Comparison of ENCODE assay signal across 8 cellular contexts in the genomic region with DNA sequence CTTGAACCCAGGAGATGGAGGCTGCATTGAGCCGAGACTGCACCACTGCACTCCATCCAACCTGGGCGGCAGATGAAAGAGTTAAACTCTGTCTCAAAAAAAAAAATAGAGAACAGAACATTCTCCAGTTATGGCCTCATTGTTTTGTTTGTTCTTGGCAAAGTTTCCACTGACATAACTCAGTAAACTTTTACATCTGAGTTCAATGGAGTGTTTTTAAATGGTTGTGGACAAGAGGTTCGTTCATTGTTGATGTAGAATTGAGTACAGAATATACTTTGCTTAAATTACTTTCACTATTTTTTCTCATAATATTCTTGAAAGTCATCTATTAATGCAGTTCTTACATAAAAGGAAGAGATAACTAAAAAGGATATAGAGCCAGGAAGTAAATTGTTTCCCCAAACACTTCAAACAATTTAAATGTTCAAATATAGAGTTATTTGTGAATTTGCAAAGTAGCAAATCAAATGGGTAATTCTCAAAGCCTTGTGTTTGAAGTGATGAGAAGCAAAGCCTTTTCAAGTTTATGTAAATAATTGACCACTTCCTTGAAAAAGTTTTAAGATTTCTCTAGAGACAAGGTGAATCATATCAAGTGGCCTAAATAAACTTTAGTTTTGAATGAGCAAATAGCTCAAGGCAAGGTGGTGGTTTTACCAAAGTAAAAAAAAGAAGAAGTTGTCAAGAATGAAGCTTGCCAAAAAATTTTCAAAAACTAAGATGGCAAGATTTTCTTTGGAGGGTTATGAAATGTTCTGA. TPM values are rescaled to one million over a fixed set of nuclear protein-coding genes. Genes with fewer than 3 reads are reported as not detected.
DNase-seq lines count a peak whose midpoint lies in the region; ATAC-seq, FAIRE-seq and TF ChIP-seq lines count a peak whose summit lies in the region.

No MANE protein-coding gene starts in this region.

- peaks cover 8% of the 10 kb centered on the region for H3K4me1 ChIP-seq in prostate gland (replicated peaks)

- H3K36me3 ChIP-seq in prostate gland: no peaks in the 10 kb centered on the region

- H3K4me3 ChIP-seq in prostate gland: no peak overlapping the region

- H3K27ac ChIP-seq in prostate gland: peak overlapping the region; percentile 58 to 78

- DNase-seq in prostate gland (ENCODE audit: low spot score) (peak; percentile 15), NCI-H2029 (lab: John Stamatoyannopoulos, UW) (no peak), C1 segment of cervical spinal cord (lab: John Stamatoyannopoulos, UW) (no peak), NCI-H1092 (lab: John Stamatoyannopoulos, UW) (no peak), NCI-H2196 treated with DMSO at 0.1 percent for 48 hours (lab: John Stamatoyannopoulos, UW; ENCODE audit: unreplicated experiment) (no peak)

- ATAC-seq in GM18502 (IDR thresholded peaks at IDR 0.05; ENCODE audit: poor library complexity, unreplicated experiment) (peak; percentile 69), HG03565 (IDR thresholded peaks at IDR 0.05; ENCODE audit: unreplicated experiment) (peak; percentile 62)

- H3K9me3 ChIP-seq in prostate gland: no peaks in the 10 kb centered on the region

- 19% methylated on average over 3 of the region's 3 CpGs for WGBS in prostate gland

- FAIRE-seq in colon (lab: Jason Lieb, UNC): peak; percentile 57

- TF ChIP-seq POLR2A in prostate gland (IDR thresholded peaks at IDR 0.05): no peak

- no peaks in the 10 kb centered on the region for H3K27me3 ChIP-seq in prostate gland (replicated peaks; ENCODE audit: insufficient read depth)

- TF ChIP-seq CTCF in prostate gland (IDR thresholded peaks at IDR 0.05): no peak

- intact Hi-C loops in prostate gland (cut with DNase I): no loop called here

RNA-seq across cellular contexts. Expression of gene IFNGR1, which starts 42.4 kb away (rescaled TPM):
- total RNA-seq in prostate gland: 10 to 100 TPM; 65.3 to 93.7 TPM
